In genomic region chr11:75214411-75214821, GRCh38 we compare ENCODE assay signal across 1 cellular context.
A peak's percentile ranks its signal among the peaks of the same experiment; 100 is the strongest.
TF ChIP-seq lines count a peak whose summit lies in the region.

No MANE protein-coding gene starts in this region.

TF ChIP-seq in K562, 482 proteins besides CTCF, POLR2A, EP300 and RAD21 (continued from another document and continues in another):
- TF ChIP-seq NKRF (IDR thresholded peaks at IDR 0.05; ENCODE audit: borderline replicate concordance) (no peak), ZNF717 (CRISPR knock-in tag; IDR thresholded peaks at IDR 0.05) (no peak), DNMT1 (IDR thresholded peaks at IDR 0.05) (no peak), EHMT2 (IDR thresholded peaks at IDR 0.05) (peak; percentile 100), CEBPB (tag; IDR thresholded peaks at IDR 0.05) (no peak), ZNF134 (CRISPR knock-in tag; conservative IDR thresholded peaks at IDR 0.05) (no peak), ZNF583 (CRISPR knock-in tag; IDR thresholded peaks at IDR 0.05) (no peak), MTF1 (CRISPR knock-in tag; IDR thresholded peaks at IDR 0.05; ENCODE audit: borderline replicate concordance) (no peak), PHTF2 (CRISPR knock-in tag; IDR thresholded peaks at IDR 0.05) (no peak), ZNF239 (CRISPR knock-in tag; IDR thresholded peaks at IDR 0.05) (no peak), SMARCA4 (IDR thresholded peaks at IDR 0.05) (0 out of 2 replicates have a peak, but pooled peaks have one; percentile 17), PYGO2 (tag; IDR thresholded peaks at IDR 0.05) (no peak), RB1 (IDR thresholded peaks at IDR 0.05; ENCODE audit: low read depth) (peak; percentile 74; the same call in 1 of the 2 replicates), ZNF146 (CRISPR knock-in tag; IDR thresholded peaks at IDR 0.05; ENCODE audit: unreplicated experiment) (no peak), HDAC1 (IDR thresholded peaks at IDR 0.05) (peak in 1 of 2 experiments; percentile 53; a peak in 1 of 4 replicates), PHF8 (IDR thresholded peaks at IDR 0.05; ENCODE audit: borderline replicate concordance, low read length) (no peak), KAT7 (CRISPR knock-in tag; IDR thresholded peaks at IDR 0.05; ENCODE audit: borderline replicate concordance) (no peak), HIVEP1 (CRISPR knock-in tag; IDR thresholded peaks at IDR 0.05) (no peak), FOSL1 (tag; conservative IDR thresholded peaks at IDR 0.05) (no peak), SPI1 (IDR thresholded peaks at IDR 0.05; ENCODE audit: borderline replicate concordance, low read depth, low read length) (no peak), PRPF4 (IDR thresholded peaks at IDR 0.05; ENCODE audit: insufficient read depth, low read depth, low read length, poor library complexity, severe bottlenecking) (no peak), ZNF444 (CRISPR knock-in tag; IDR thresholded peaks at IDR 0.05) (no peak), FOXP1 (CRISPR knock-in tag; IDR thresholded peaks at IDR 0.05) (peak; percentile 93; the same call in 1 of the 2 replicates), LEF1 (IDR thresholded peaks at IDR 0.05) (no peak), GTF2F1 (IDR thresholded peaks at IDR 0.05; ENCODE audit: low read depth, low read length) (no peak), ZNF224 (CRISPR knock-in tag; IDR thresholded peaks at IDR 0.05) (peak; percentile 88), E2F3 (CRISPR knock-in tag; IDR thresholded peaks at IDR 0.05) (no peak), ZNF644 (tag; IDR thresholded peaks at IDR 0.05; ENCODE audit: low read depth) (peak; percentile 84), BMI1 (IDR thresholded peaks at IDR 0.05; ENCODE audit: low read length) (no peak), ZNF589 (CRISPR knock-in tag; IDR thresholded peaks at IDR 0.05; ENCODE audit: low read depth) (peak; percentile 66; the same call in 1 of the 2 replicates), BRCA1 (IDR thresholded peaks at IDR 0.05) (no peak), BRCA1 (CRISPR knock-in tag; IDR thresholded peaks at IDR 0.05) (no peak), NR2C1 (IDR thresholded peaks at IDR 0.05) (no peak), NR2C1 (tag; IDR thresholded peaks at IDR 0.05) (0 out of 2 replicates have a peak, but pooled peaks have one; percentile 18), ZBTB17 (CRISPR knock-in tag; IDR thresholded peaks at IDR 0.05) (0 out of 2 replicates have a peak, but pooled peaks have one; percentile 28), ZNF384 (IDR thresholded peaks at IDR 0.05; ENCODE audit: low read depth, low read length) (no peak), ELF1 (tag; IDR thresholded peaks at IDR 0.05) (peak; percentile 28; the same call in 1 of the 2 replicates), SRSF7 (optimal IDR thresholded peaks at IDR 0.05; ENCODE audit: low read depth, low read length) (no peak), ZBTB34 (CRISPR knock-in tag; IDR thresholded peaks at IDR 0.05) (no peak), NCOA6 (IDR thresholded peaks at IDR 0.05) (no peak), NFYB (IDR thresholded peaks at IDR 0.05; ENCODE audit: extremely low read depth, insufficient read length) (no peak), TARDBP (IDR thresholded peaks at IDR 0.05) (no peak)
- TF ChIP-seq, protein P1, sequence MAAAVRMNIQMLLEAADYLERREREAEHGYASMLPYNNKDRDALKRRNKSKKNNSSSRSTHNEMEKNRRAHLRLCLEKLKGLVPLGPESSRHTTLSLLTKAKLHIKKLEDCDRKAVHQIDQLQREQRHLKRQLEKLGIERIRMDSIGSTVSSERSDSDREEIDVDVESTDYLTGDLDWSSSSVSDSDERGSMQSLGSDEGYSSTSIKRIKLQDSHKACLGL (CRISPR knock-in tag; IDR thresholded peaks at IDR 0.05; ENCODE audit: borderline replicate concordance, poor library complexity, severe bottlenecking), result no peak
- TF ChIP-seq, protein P2, sequence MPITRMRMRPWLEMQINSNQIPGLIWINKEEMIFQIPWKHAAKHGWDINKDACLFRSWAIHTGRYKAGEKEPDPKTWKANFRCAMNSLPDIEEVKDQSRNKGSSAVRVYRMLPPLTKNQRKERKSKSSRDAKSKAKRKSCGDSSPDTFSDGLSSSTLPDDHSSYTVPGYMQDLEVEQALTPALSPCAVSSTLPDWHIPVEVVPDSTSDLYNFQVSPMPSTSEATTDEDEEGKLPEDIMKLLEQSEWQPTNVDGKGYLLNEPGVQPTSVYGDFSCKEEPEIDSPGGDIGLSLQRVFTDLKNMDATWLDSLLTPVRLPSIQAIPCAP (CRISPR knock-in tag; IDR thresholded peaks at IDR 0.05; ENCODE audit: borderline replicate concordance), result 0 out of 2 replicates have a peak, but pooled peaks have one; percentile 52
- TF ChIP-seq, protein P3, sequence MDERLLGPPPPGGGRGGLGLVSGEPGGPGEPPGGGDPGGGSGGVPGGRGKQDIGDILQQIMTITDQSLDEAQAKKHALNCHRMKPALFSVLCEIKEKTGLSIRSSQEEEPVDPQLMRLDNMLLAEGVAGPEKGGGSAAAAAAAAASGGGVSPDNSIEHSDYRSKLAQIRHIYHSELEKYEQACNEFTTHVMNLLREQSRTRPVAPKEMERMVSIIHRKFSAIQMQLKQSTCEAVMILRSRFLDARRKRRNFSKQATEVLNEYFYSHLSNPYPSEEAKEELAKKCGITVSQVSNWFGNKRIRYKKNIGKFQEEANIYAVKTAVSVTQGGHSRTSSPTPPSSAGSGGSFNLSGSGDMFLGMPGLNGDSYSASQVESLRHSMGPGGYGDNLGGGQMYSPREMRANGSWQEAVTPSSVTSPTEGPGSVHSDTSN (CRISPR knock-in tag; IDR thresholded peaks at IDR 0.05; ENCODE audit: low read depth), result no peak
- TF ChIP-seq, protein P3 (tag; conservative IDR thresholded peaks at IDR 0.05; ENCODE audit: low read depth), result peak; percentile 47
- TF ChIP-seq, protein P4, sequence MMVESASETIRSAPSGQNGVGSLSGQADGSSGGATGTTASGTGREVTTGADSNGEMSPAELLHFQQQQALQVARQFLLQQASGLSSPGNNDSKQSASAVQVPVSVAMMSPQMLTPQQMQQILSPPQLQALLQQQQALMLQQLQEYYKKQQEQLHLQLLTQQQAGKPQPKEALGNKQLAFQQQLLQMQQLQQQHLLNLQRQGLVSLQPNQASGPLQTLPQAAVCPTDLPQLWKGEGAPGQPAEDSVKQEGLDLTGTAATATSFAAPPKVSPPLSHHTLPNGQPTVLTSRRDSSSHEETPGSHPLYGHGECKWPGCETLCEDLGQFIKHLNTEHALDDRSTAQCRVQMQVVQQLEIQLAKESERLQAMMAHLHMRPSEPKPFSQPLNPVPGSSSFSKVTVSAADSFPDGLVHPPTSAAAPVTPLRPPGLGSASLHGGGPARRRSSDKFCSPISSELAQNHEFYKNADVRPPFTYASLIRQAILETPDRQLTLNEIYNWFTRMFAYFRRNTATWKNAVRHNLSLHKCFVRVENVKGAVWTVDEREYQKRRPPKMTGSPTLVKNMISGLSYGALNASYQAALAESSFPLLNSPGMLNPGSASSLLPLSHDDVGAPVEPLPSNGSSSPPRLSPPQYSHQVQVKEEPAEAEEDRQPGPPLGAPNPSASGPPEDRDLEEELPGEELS (CRISPR knock-in tag; IDR thresholded peaks at IDR 0.05; ENCODE audit: borderline replicate concordance), result 0 out of 2 replicates have a peak, but pooled peaks have one; percentile 69
- TF ChIP-seq, protein P5, sequence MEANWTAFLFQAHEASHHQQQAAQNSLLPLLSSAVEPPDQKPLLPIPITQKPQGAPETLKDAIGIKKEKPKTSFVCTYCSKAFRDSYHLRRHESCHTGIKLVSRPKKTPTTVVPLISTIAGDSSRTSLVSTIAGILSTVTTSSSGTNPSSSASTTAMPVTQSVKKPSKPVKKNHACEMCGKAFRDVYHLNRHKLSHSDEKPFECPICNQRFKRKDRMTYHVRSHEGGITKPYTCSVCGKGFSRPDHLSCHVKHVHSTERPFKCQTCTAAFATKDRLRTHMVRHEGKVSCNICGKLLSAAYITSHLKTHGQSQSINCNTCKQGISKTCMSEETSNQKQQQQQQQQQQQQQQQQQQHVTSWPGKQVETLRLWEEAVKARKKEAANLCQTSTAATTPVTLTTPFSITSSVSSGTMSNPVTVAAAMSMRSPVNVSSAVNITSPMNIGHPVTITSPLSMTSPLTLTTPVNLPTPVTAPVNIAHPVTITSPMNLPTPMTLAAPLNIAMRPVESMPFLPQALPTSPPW (CRISPR knock-in tag; IDR thresholded peaks at IDR 0.05), result peak; percentile 60
- TF ChIP-seq, protein P6, sequence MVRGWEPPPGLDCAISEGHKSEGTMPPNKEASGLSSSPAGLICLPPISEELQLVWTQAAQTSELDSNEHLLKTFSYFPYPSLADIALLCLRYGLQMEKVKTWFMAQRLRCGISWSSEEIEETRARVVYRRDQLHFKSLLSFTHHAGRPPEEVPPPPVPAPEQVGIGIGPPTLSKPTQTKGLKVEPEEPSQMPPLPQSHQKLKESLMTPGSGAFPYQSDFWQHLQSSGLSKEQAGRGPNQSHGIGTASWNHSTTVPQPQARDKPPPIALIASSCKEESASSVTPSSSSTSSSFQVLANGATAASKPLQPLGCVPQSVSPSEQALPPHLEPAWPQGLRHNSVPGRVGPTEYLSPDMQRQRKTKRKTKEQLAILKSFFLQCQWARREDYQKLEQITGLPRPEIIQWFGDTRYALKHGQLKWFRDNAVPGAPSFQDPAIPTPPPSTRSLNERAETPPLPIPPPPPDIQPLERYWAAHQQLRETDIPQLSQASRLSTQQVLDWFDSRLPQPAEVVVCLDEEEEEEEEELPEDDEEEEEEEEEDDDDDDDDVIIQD (CRISPR knock-in tag; IDR thresholded peaks at IDR 0.05), result no peak
- TF ChIP-seq, protein P7, sequence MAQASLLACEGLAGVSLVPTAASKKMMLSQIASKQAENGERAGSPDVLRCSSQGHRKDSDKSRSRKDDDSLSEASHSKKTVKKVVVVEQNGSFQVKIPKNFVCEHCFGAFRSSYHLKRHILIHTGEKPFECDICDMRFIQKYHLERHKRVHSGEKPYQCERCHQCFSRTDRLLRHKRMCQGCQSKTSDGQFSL (CRISPR knock-in tag; IDR thresholded peaks at IDR 0.05), result no peak
- TF ChIP-seq, protein P7 (tag; IDR thresholded peaks at IDR 0.05), result no peak
- TF ChIP-seq, protein P8, sequence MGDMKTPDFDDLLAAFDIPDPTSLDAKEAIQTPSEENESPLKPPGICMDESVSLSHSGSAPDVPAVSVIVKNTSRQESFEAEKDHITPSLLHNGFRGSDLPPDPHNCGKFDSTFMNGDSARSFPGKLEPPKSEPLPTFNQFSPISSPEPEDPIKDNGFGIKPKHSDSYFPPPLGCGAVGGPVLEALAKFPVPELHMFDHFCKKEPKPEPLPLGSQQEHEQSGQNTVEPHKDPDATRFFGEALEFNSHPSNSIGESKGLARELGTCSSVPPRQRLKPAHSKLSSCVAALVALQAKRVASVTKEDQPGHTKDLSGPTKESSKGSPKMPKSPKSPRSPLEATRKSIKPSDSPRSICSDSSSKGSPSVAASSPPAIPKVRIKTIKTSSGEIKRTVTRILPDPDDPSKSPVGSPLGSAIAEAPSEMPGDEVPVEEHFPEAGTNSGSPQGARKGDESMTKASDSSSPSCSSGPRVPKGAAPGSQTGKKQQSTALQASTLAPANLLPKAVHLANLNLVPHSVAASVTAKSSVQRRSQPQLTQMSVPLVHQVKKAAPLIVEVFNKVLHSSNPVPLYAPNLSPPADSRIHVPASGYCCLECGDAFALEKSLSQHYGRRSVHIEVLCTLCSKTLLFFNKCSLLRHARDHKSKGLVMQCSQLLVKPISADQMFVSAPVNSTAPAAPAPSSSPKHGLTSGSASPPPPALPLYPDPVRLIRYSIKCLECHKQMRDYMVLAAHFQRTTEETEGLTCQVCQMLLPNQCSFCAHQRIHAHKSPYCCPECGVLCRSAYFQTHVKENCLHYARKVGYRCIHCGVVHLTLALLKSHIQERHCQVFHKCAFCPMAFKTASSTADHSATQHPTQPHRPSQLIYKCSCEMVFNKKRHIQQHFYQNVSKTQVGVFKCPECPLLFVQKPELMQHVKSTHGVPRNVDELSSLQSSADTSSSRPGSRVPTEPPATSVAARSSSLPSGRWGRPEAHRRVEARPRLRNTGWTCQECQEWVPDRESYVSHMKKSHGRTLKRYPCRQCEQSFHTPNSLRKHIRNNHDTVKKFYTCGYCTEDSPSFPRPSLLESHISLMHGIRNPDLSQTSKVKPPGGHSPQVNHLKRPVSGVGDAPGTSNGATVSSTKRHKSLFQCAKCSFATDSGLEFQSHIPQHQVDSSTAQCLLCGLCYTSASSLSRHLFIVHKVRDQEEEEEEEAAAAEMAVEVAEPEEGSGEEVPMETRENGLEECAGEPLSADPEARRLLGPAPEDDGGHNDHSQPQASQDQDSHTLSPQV (IDR thresholded peaks at IDR 0.05), result no peak
